ENCODE assay signal across 8 cellular contexts in the genomic region with DNA sequence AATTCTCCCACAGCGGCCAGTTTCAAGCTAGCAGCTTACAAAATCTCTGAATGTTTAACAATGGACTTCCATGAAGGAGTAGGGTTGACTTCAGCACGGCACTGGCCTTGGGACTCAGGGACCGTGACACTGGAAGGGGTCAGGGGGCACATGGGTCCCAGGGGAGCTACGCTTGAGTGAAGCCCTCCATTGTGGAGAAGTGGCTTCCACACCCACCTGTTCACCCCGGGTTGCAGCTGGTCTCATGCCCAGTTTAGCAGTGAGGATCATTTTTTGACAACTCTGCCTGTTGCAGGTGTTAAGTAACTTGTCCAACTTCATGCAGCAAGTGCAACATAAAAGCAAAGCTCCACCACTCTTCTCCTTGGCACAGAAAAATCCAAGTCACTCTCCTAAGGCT.
A peak's percentile ranks its signal among the peaks of the same experiment; 100 is the strongest.
DNase-seq lines count a peak whose midpoint lies in the region; ATAC-seq and TF ChIP-seq lines count a peak whose summit lies in the region.

No MANE protein-coding gene starts in this region.

- peak overlapping the region; percentile 37; the same call in 1 of the 2 replicates for H2AFZ ChIP-seq in OCI-LY7 (ENCODE audit: low read length)
- peak overlapping the region; percentile 57 for H2AFZ ChIP-seq in parathyroid adenoma

- H3K27me3 ChIP-seq in CD8-positive, alpha-beta memory T cell (ENCODE audit: insufficient read depth, low read length, poor library complexity, severe bottlenecking) = no peaks in the 10 kb centered on the region
- no peaks in the 10 kb centered on the region for H3K27me3 ChIP-seq in parathyroid adenoma (ENCODE audit: control insufficient read depth, insufficient read depth, low read length)

- H3K9me3 ChIP-seq in CD8-positive, alpha-beta memory T cell (ENCODE audit: low read length) = no peaks in the 10 kb centered on the region
- H3K9me3 ChIP-seq in OCI-LY7 (ENCODE audit: low read length) (peaks cover 5% of the 10 kb centered on the region), parathyroid adenoma (ENCODE audit: control insufficient read depth, low read length) (no peaks in the 10 kb centered on the region)

- H3K4me1 Mint-ChIP-seq in CD8-positive, alpha-beta memory T cell = peaks cover 8 to 10% (median 9%) of the 10 kb centered on the region in 3 donors

- peak overlapping the region in 6 of 8 donors; percentile 41 to 93 (median 76) for H3K27ac Mint-ChIP-seq in CD8-positive, alpha-beta memory T cell

- H3K4me2 ChIP-seq in OCI-LY7 (ENCODE audit: low read length) (peak overlapping the region; percentile 81), parathyroid adenoma (ENCODE audit: low read length) (peak overlapping the region; percentile 67)

- H3K9ac ChIP-seq in parathyroid adenoma = no peak overlapping the region

- intact Hi-C loops in OCI-LY7 (cut with micrococcal nuclease; ENCODE audit: unreplicated experiment) = loop anchor here (1.0 kb wide), 1 partner anchor 78 kb away; no protein-coding TSS in a partner anchor

- no TSS peak for BruUV-seq in OCI-LY7 (replicated peaks; lab: Mats Ljungman, UMichigan)

- H3K27ac ChIP-seq in CD8-positive, alpha-beta memory T cell (ENCODE audit: low read depth, low read length) = no peak overlapping the region
- H3K27ac ChIP-seq in OCI-LY7 (ENCODE audit: low read depth, low read length, poor library complexity, severe bottlenecking) = peak overlapping the region; percentile 94
- no peak overlapping the region for H3K27ac ChIP-seq in parathyroid adenoma

- peaks cover 0 to 1% of the 10 kb centered on the region in 2 donors for H3K27me3 Mint-ChIP-seq in CD8-positive, alpha-beta memory T cell

- no peaks in the 10 kb centered on the region for H3K9me2 ChIP-seq in OCI-LY7 (ENCODE audit: insufficient read depth, low read length)

- POLR2A ChIA-PET in CD8-positive, alpha-beta memory T cell (lab: Charles Lee) = no interaction called here
- POLR2A ChIA-PET in OCI-LY7 (lab: Charles Lee) = interaction anchor here (0.5 to 0.7 kb wide), 3 partner anchors 9 to 76 kb away, joined by 3 to 5 read pairs (median 3); no protein-coding TSS in a partner anchor

- no peaks in the 10 kb centered on the region for H3K4me1 ChIP-seq in CD8-positive, alpha-beta memory T cell (ENCODE audit: insufficient read depth, low read length)
- H3K4me1 ChIP-seq in OCI-LY7 (ENCODE audit: insufficient read depth, low read length, poor library complexity, severe bottlenecking) (peaks cover 56% of the 10 kb centered on the region), parathyroid adenoma (no peaks in the 10 kb centered on the region)

- peaks cover 0 to 5% (median 2%) of the 10 kb centered on the region in 5 donors for H3K9me3 Mint-ChIP-seq in CD8-positive, alpha-beta memory T cell

- no peak for DNase-seq in CD8-positive, alpha-beta memory T cell
- DNase-seq in OCI-LY7 (ENCODE audit: low spot score) = peak; percentile 98
- DNase-seq in epithelial cell of proximal tubule (ENCODE audit: low read depth) = no peak
- DNase-seq in NCI-H1105 treated with DMSO at 0.1 percent for 48 hours (lab: John Stamatoyannopoulos, UW) = no peak
- DNase-seq in inferior parietal cortex (ENCODE audit: extremely low spot score) = no peak

- H3K36me3 Mint-ChIP-seq in CD8-positive, alpha-beta memory T cell = no peaks in the 10 kb centered on the region

- CTCF ChIA-PET in CD8-positive, alpha-beta memory T cell (lab: Charles Lee) = no interaction called here
- CTCF ChIA-PET in OCI-LY7 (lab: Charles Lee; ENCODE audit: unreplicated experiment) = no interaction called here

- H4K20me1 ChIP-seq in OCI-LY7 (ENCODE audit: insufficient read depth, low read length) = no peaks in the 10 kb centered on the region

- no peak overlapping the region for H3K4me3 ChIP-seq in CD8-positive, alpha-beta memory T cell (ENCODE audit: low read length)
- H3K4me3 ChIP-seq in OCI-LY7 (ENCODE audit: low read depth, low read length, poor library complexity, severe bottlenecking) (peak overlapping the region; percentile 60), epithelial cell of proximal tubule (ENCODE audit: low read depth, low read length) (peak overlapping the region; percentile 41), parathyroid adenoma (ENCODE audit: low read depth, low read length) (peak overlapping the region; percentile 38)

- ATAC-seq in HG02763 (IDR thresholded peaks at IDR 0.05; ENCODE audit: unreplicated experiment) (no peak), GM18909 (IDR thresholded peaks at IDR 0.05; ENCODE audit: poor library complexity, unreplicated experiment) (no peak)

- no peaks in the 10 kb centered on the region for H3K36me3 ChIP-seq in CD8-positive, alpha-beta memory T cell (ENCODE audit: insufficient read depth, low read length)
- no peaks in the 10 kb centered on the region for H3K36me3 ChIP-seq in OCI-LY7 (ENCODE audit: insufficient read depth, low read length)
- no peaks in the 10 kb centered on the region for H3K36me3 ChIP-seq in parathyroid adenoma (ENCODE audit: control insufficient read depth, insufficient read depth, low read length)

- H3K4me3 Mint-ChIP-seq in CD8-positive, alpha-beta memory T cell = peak overlapping the region in 4 of 7 donors; percentile 75 to 80 (median 78)

- no peaks in the 10 kb centered on the region for H3K79me2 ChIP-seq in OCI-LY7 (ENCODE audit: insufficient read depth, low read depth, low read length)
- no peaks in the 10 kb centered on the region for H3K79me2 ChIP-seq in parathyroid adenoma

- TF ChIP-seq CTCF in OCI-LY7 (conservative IDR thresholded peaks at IDR 0.05; ENCODE audit: low read length) = no peak
- no peak for TF ChIP-seq CTCF in epithelial cell of proximal tubule (conservative IDR thresholded peaks at IDR 0.05; ENCODE audit: low read depth, low read length)
- TF ChIP-seq CTCF in parathyroid adenoma (IDR thresholded peaks at IDR 0.05) = no peak
